Comparison of ENCODE assay signal across 26 cellular contexts in genomic region chr11:66493124-66493523, GRCh38. TPM values are rescaled to one million over a fixed set of nuclear protein-coding genes. Genes with fewer than 3 reads are reported as not detected.
"Had no signal": no experiment of that assay in that cellular context is flagged by ENCODE, and none has a peak within 500 bp of the region (broad histone marks: within the 10 kb centered on the region; RNA-seq: fewer than 3 reads in every experiment).

No MANE protein-coding gene starts in this region.

- H3K4me3 ChIP-seq: breast epithelium, esophagus muscularis mucosa, heart right ventricle, right atrium auricular region, tibial nerve had no signal

- H3K4me1 ChIP-seq: breast epithelium, esophagus muscularis mucosa, foreskin keratinocyte, heart right ventricle, right atrium auricular region, tibial nerve had no signal

- H3K27ac ChIP-seq: breast epithelium, esophagus muscularis mucosa, foreskin keratinocyte, heart right ventricle, right atrium auricular region, tibial nerve had no signal

- DNase-seq: activated B cell treated with CpG ODN at 0.5 μM for 24 hours; activated CD4-positive, alpha-beta T cell treated with anti-CD3 and anti-CD28 coated beads, Interleukin-2, amount 50 U/mL, for 1 hour; activated CD8-positive, alpha-beta memory T cell treated with anti-CD3 and anti-CD28 coated beads, Interleukin-2, amount 10 ng/mL, durations not matched to agents 7 days and 5 days; activated CD8-positive, alpha-beta T cell treated with anti-CD3 and anti-CD28 coated beads, Interleukin-2, amount 10 ng/mL, durations not matched to agents 7 days and 5 days; activated naive CD4-positive, alpha-beta T cell; activated T-cell treated with anti-CD3 and anti-CD28 coated beads for 4 hours; activated T-cell treated with anti-CD3 and anti-CD28 coated beads, Interleukin-2, amount 50 U/mL, for 72 hours; central memory CD4-positive, alpha-beta T cell; endodermal cell; foreskin keratinocyte; heart right ventricle; naive B cell; occipital lobe; stimulated activated CD4-positive, alpha-beta T cell treated with anti-CD3 and anti-CD28 coated beads, Interleukin-15, amount 100 ng/mL, for 24 hours; stimulated activated CD4-positive, alpha-beta T cell treated with anti-CD3 and anti-CD28 coated beads, Interleukin-2, amount 100 ng/mL, for 24 hours; stimulated activated naive B cell treated with anti-CD40 and anti-IgM and Interleukin-4, amounts not matched to agents 10 μg/mL and 1 μg/mL and 100 μg/mL, for 72 hours; T-helper 2 cell had no signal

- H3K27me3 ChIP-seq: breast epithelium, esophagus muscularis mucosa, foreskin keratinocyte, heart right ventricle, right atrium auricular region, tibial nerve had no signal

- H3K9me3 ChIP-seq: breast epithelium, esophagus muscularis mucosa, heart right ventricle, right atrium auricular region, tibial nerve had no signal

- H3K36me3 ChIP-seq: breast epithelium had no signal

- ATAC-seq: activated CD8-positive, alpha-beta memory T cell treated with anti-CD3 and anti-CD28 coated beads, Interleukin-2, amount 10 ng/mL, durations not matched to agents 7 days and 5 days; activated CD8-positive, alpha-beta T cell treated with anti-CD3 and anti-CD28 coated beads, Interleukin-2, amount 10 ng/mL, durations not matched to agents 7 days and 5 days; activated naive CD4-positive, alpha-beta T cell treated with anti-CD3 and anti-CD28 coated beads, Interleukin-2, amount 50 U/mL, for 72 hours; activated T-cell treated with anti-CD3 and anti-CD28 coated beads, Interleukin-2, amount 50 U/mL, for 72 hours; foreskin keratinocyte; left ventricle myocardium superior; stimulated activated naive B cell treated with anti-CD40 and anti-IgM and Interleukin-4, amounts not matched to agents 10 μg/mL and 1 μg/mL and 100 μg/mL, for 72 hours had no signal

RNA-seq across cellular contexts. Expression of gene ACTN3, which starts 53.6 kb away (rescaled TPM):
- total RNA-seq: activated B cell treated with CpG ODN at 0.5 μM for 24 hours; activated CD8-positive, alpha-beta T cell treated with anti-CD3 and anti-CD28 coated beads, Interleukin-2, amount 10 ng/mL, durations not matched to agents 7 days and 5 days; esophagus muscularis mucosa; foreskin keratinocyte; left ventricle myocardium superior; lung microvascular endothelial cell; occipital lobe; right atrium auricular region; temporal lobe had no signal
- polyA plus RNA-seq: foreskin keratinocyte, neural cell had no signal
